Comparison of ENCODE assay signal across 1 cellular context in the genomic region with DNA sequence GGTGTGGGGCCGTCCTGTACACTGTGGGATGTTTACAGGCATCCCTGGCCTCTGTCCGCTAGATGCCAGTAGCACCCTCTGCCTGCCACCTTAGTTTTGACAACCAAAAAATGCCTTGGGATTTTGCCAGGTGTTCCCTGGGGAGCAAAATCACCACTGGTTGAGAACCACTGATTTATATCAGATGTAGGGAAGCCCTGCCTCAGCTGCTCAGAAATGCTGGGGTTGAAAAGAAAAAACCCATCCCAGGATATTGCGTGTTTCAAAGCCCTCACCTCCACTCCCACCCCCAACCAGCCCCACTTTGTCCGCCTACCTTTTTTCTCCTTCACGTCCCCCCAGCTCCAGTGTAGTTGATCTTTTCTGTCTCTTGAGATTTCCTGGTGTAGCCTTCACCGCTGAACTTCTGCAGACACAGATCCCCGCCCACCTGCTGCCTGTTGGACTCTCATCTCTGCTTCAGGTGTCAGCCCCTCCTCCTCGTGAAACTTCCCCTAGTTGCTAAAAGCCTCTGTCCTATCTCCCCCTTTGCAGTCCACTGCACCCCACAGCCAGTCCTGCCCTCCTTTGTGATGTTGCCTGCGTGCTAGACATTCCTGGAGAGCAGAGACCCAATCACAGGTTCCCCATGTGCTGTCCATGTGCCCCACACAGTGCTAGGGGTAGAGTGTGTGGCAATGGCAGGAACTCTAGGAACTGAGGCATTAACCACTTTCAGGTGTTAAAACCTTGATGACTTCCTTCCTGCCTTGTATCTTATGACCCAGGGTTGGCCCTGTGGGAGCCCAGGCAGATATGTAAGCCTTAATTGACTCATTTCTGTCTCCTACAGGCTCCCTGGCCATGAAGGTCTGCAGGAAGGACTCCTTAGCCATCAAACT.
TF ChIP-seq lines count a peak whose summit lies in the region.

No MANE protein-coding gene starts in this region.

TF ChIP-seq in GM12878, 131 proteins besides CTCF, POLR2A, EP300 and RAD21 (continued from another document and continues in another):
- peak; percentile 26; the same call in 1 of the 2 replicates for TF ChIP-seq YY1 (IDR thresholded peaks at IDR 0.05; ENCODE audit: low read depth, low read length)
- peak; percentile 72; the same call in 1 of the 2 replicates for TF ChIP-seq FOXM1 (IDR thresholded peaks at IDR 0.05; ENCODE audit: low read depth, low read length)
- no peak for TF ChIP-seq RAD51 (IDR thresholded peaks at IDR 0.05)
- no peak; the same call in 1 of the 2 replicates for TF ChIP-seq SIN3A (IDR thresholded peaks at IDR 0.05; ENCODE audit: low read depth, low read length)
- TF ChIP-seq IKZF1 (conservative IDR thresholded peaks at IDR 0.05) = peak; percentile 88
- TF ChIP-seq POLR2AphosphoS2 (IDR thresholded peaks at IDR 0.05; ENCODE audit: low read depth, low read length) = no peak
- TF ChIP-seq MTA2 (IDR thresholded peaks at IDR 0.05; ENCODE audit: low read depth) = peak; percentile 83
- TF ChIP-seq ZNF687 (IDR thresholded peaks at IDR 0.05) = peak; percentile 70; the same call in 1 of the 2 replicates
- peak; percentile 8 for TF ChIP-seq SP1 (IDR thresholded peaks at IDR 0.05; ENCODE audit: low read depth, low read length)
- TF ChIP-seq IKZF2 (IDR thresholded peaks at IDR 0.05) = peak; percentile 78 to 84
- peak; percentile 21; the same call in 1 of the 2 replicates for TF ChIP-seq TARDBP (IDR thresholded peaks at IDR 0.05; ENCODE audit: borderline replicate concordance)
- no peak; the same call in 1 of the 2 replicates for TF ChIP-seq ZBTB40 (IDR thresholded peaks at IDR 0.05; ENCODE audit: borderline replicate concordance)
- TF ChIP-seq, protein P1, sequence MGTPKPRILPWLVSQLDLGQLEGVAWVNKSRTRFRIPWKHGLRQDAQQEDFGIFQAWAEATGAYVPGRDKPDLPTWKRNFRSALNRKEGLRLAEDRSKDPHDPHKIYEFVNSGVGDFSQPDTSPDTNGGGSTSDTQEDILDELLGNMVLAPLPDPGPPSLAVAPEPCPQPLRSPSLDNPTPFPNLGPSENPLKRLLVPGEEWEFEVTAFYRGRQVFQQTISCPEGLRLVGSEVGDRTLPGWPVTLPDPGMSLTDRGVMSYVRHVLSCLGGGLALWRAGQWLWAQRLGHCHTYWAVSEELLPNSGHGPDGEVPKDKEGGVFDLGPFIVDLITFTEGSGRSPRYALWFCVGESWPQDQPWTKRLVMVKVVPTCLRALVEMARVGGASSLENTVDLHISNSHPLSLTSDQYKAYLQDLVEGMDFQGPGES (IDR thresholded peaks at IDR 0.05) = no peak
- TF ChIP-seq, protein P2, sequence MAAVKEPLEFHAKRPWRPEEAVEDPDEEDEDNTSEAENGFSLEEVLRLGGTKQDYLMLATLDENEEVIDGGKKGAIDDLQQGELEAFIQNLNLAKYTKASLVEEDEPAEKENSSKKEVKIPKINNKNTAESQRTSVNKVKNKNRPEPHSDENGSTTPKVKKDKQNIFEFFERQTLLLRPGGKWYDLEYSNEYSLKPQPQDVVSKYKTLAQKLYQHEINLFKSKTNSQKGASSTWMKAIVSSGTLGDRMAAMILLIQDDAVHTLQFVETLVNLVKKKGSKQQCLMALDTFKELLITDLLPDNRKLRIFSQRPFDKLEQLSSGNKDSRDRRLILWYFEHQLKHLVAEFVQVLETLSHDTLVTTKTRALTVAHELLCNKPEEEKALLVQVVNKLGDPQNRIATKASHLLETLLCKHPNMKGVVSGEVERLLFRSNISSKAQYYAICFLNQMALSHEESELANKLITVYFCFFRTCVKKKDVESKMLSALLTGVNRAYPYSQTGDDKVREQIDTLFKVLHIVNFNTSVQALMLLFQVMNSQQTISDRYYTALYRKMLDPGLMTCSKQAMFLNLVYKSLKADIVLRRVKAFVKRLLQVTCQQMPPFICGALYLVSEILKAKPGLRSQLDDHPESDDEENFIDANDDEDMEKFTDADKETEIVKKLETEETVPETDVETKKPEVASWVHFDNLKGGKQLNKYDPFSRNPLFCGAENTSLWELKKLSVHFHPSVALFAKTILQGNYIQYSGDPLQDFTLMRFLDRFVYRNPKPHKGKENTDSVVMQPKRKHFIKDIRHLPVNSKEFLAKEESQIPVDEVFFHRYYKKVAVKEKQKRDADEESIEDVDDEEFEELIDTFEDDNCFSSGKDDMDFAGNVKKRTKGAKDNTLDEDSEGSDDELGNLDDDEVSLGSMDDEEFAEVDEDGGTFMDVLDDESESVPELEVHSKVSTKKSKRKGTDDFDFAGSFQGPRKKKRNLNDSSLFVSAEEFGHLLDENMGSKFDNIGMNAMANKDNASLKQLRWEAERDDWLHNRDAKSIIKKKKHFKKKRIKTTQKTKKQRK (IDR thresholded peaks at IDR 0.05; ENCODE audit: low read depth, low read length) = no peak
- TF ChIP-seq PML (IDR thresholded peaks at IDR 0.05; ENCODE audit: low read length) = no peak
- TF ChIP-seq STAT1 (conservative IDR thresholded peaks at IDR 0.05) = no peak
- no peak; the same call in 1 of the 2 replicates for TF ChIP-seq GATAD2B (conservative IDR thresholded peaks at IDR 0.05; ENCODE audit: low read depth)
- TF ChIP-seq ZBTB11 (CRISPR knock-in tag; IDR thresholded peaks at IDR 0.05) = no peak
- no peak for TF ChIP-seq SMAD5 (IDR thresholded peaks at IDR 0.05; ENCODE audit: low read depth)
- 0 out of 2 replicates have a peak, but pooled peaks have one; percentile 17 for TF ChIP-seq TCF12 (IDR thresholded peaks at IDR 0.05; ENCODE audit: low read depth, low read length)
- peak; percentile 23 for TF ChIP-seq KLF5 (IDR thresholded peaks at IDR 0.05; ENCODE audit: partially characterized antibody)
- TF ChIP-seq TCF7 (IDR thresholded peaks at IDR 0.05; ENCODE audit: borderline replicate concordance) = no peak
- no peak for TF ChIP-seq SREBF2 (IDR thresholded peaks at IDR 0.05; ENCODE audit: low read length)
- TF ChIP-seq, protein P3, sequence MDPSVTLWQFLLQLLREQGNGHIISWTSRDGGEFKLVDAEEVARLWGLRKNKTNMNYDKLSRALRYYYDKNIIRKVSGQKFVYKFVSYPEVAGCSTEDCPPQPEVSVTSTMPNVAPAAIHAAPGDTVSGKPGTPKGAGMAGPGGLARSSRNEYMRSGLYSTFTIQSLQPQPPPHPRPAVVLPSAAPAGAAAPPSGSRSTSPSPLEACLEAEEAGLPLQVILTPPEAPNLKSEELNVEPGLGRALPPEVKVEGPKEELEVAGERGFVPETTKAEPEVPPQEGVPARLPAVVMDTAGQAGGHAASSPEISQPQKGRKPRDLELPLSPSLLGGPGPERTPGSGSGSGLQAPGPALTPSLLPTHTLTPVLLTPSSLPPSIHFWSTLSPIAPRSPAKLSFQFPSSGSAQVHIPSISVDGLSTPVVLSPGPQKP (IDR thresholded peaks at IDR 0.05; ENCODE audit: low read depth, low read length) = 0 out of 2 replicates have a peak, but pooled peaks have one; percentile 22
- no peak for TF ChIP-seq ESRRA (IDR thresholded peaks at IDR 0.05; ENCODE audit: low read length)
- TF ChIP-seq SUPT20H (IDR thresholded peaks at IDR 0.05; ENCODE audit: borderline replicate concordance, control insufficient read depth, low read depth, low read length) = no peak
- TF ChIP-seq, protein P4, sequence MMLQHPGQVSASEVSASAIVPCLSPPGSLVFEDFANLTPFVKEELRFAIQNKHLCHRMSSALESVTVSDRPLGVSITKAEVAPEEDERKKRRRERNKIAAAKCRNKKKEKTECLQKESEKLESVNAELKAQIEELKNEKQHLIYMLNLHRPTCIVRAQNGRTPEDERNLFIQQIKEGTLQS (IDR thresholded peaks at IDR 0.05; ENCODE audit: borderline replicate concordance, extremely low read depth, low read depth, low read length) = no peak
- no peak for TF ChIP-seq HDAC2 (IDR thresholded peaks at IDR 0.05)
- no peak for TF ChIP-seq ZZZ3 (IDR thresholded peaks at IDR 0.05; ENCODE audit: control insufficient read depth, insufficient read length, low read depth)
- no peak for TF ChIP-seq SIX5 (IDR thresholded peaks at IDR 0.05; ENCODE audit: low read depth, low read length, severe bottlenecking)
- TF ChIP-seq, protein P5, sequence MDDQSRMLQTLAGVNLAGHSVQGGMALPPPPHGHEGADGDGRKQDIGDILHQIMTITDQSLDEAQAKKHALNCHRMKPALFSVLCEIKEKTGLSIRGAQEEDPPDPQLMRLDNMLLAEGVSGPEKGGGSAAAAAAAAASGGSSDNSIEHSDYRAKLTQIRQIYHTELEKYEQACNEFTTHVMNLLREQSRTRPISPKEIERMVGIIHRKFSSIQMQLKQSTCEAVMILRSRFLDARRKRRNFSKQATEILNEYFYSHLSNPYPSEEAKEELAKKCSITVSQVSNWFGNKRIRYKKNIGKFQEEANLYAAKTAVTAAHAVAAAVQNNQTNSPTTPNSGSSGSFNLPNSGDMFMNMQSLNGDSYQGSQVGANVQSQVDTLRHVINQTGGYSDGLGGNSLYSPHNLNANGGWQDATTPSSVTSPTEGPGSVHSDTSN (IDR thresholded peaks at IDR 0.05; ENCODE audit: insufficient replicate concordance, low read depth, low read length) = no peak
- TF ChIP-seq ZBED1 (IDR thresholded peaks at IDR 0.05; ENCODE audit: borderline replicate concordance) = peak; percentile 63; the same call in 1 of the 2 replicates
- 0 out of 2 replicates have a peak, but pooled peaks have one; percentile 43 for TF ChIP-seq RB1 (IDR thresholded peaks at IDR 0.05; ENCODE audit: borderline replicate concordance)
- 0 out of 2 replicates have a peak, but pooled peaks have one; percentile 46 for TF ChIP-seq MTA3 (IDR thresholded peaks at IDR 0.05; ENCODE audit: borderline replicate concordance, low read length)
- TF ChIP-seq DPF2 (IDR thresholded peaks at IDR 0.05) = peak; percentile 79
- TF ChIP-seq FOXK2 (IDR thresholded peaks at IDR 0.05) = no peak
- TF ChIP-seq NFIC (IDR thresholded peaks at IDR 0.05; ENCODE audit: low read depth, low read length) = peak; percentile 87
- TF ChIP-seq RBBP5 (conservative IDR thresholded peaks at IDR 0.05) = no peak
